Comparison of ENCODE assay signal across 8 cellular contexts in the genomic region with DNA sequence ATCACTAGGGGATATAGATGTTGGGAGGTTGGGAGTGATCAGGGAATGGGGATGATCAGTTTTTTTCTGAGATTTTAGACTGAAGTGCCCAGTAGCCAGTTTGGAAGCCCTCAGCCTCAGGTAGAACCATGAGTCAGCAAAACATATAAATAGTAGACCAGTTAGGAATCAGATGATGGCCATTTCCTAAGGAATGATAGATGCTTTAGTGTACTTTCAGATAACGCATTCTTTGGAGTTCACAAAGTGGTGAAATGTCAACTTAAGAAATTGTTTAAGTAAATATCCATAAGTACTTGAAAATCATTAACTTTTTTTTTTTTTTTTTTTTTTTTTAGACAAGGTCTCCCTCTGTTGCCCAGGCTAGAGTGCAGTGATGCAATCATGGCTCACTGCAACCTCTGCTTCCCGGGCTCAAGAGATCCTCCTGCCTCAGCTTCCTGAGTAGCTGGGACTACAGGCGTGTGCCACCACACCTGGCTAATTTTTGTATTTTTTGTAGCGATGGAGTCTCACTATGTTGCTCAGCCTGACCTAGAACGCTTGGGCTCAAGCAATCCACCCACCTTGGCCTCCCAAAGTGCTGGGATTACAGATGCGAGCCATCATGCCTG. TPM values are rescaled to one million over a fixed set of nuclear protein-coding genes. Genes with fewer than 3 reads are reported as not detected.
DNase-seq lines count a peak whose midpoint lies in the region; ATAC-seq, FAIRE-seq and TF ChIP-seq lines count a peak whose summit lies in the region.
"Not testable (repeated sequence)": the region's sequence is repeated elsewhere in the genome, so short reads cannot be mapped to it uniquely, and the experiment has no call there.
"Had no signal": no experiment of that assay in that cellular context is flagged by ENCODE, and none has a peak within 500 bp of the region (broad histone marks: within the 10 kb centered on the region; RNA-seq: fewer than 3 reads in every experiment).

No MANE protein-coding gene starts in this region.

- not testable (repeated sequence) for H3K18ac ChIP-seq in H1 (ENCODE audit: extremely low read depth, low read length)

- not testable (repeated sequence) for H2AK5ac ChIP-seq in H1 (ENCODE audit: low read depth, low read length)

- in situ Hi-C loops in HepG2 (cut with HindIII; ENCODE audit: extremely low pct_ligation_motif_present, low pct_unique_long_range_greater_than_20kb) = not testable (repeated sequence)

- not testable (repeated sequence) for H3K9me2 ChIP-seq in HCT116 (ENCODE audit: insufficient read depth)

- not testable (repeated sequence) for TF ChIP-seq EP300 in A549 (IDR thresholded peaks at IDR 0.05); H1 (IDR thresholded peaks at IDR 0.05; ENCODE audit: borderline replicate concordance in 1 of 2, low read depth in 2 of 2, low read length in 2 of 2)
- TF ChIP-seq EP300 in HepG2 (IDR thresholded peaks at IDR 0.05; ENCODE audit: low read depth in 2 of 2, low read length in 2 of 2) (peak in 1 of 2 experiments; percentile 66; a peak in 2 of 4 replicates), HepG2 (CRISPR knock-in tag; IDR thresholded peaks at IDR 0.05; ENCODE audit: borderline replicate concordance) (peak; percentile 63; the same call in 1 of the 2 replicates)

- H4K5ac ChIP-seq in H1 (ENCODE audit: insufficient read length, low read depth, low read length) = not testable (repeated sequence)

- POLR2A ChIA-PET in A549 (lab: Yijun Ruan, JAX); HCT116 (lab: Charles Lee); H1 (lab: Charles Lee; ENCODE audit: partially characterized antibody): not testable (repeated sequence)
- POLR2A ChIA-PET in HepG2 (lab: Yijun Ruan, JAX) = interaction anchor here (0.7 to 1.5 kb wide), 2 partner anchors 244 to 391 kb away, joined by 3 read pairs; a partner anchor contains a TSS

- H4K8ac ChIP-seq in H1 (ENCODE audit: extremely low read depth, insufficient read depth, low read length) = not testable (repeated sequence)

- H3K27me3 ChIP-seq in HCT116 (ENCODE audit: insufficient read depth, low read length); H1 (replicated peaks in 1 of 4; ENCODE audit: control insufficient read depth in 3 of 4, extremely low read depth in 1 of 4, insufficient read depth in 3 of 4, low read length in 3 of 4); HepG2 (ENCODE audit: control insufficient read depth in 1 of 2, insufficient read depth in 2 of 2, low read length in 2 of 2): not testable (repeated sequence)

- H3K9ac ChIP-seq in HCT116 (ENCODE audit: low read length); H1 (replicated peaks in 1 of 4; ENCODE audit: extremely low read depth in 1 of 4, low read depth in 3 of 4, low read length in 3 of 4); HepG2 (ENCODE audit: insufficient read depth, low read depth, low read length): not testable (repeated sequence)

- WGBS in A549 (ENCODE audit: missing lambda C conversion rate) = 61% methylated on average over 6 of the region's 6 CpGs
- 86% methylated on average over 6 of the region's 6 CpGs; no CpG with 5 or more reads in 1 of the 2 experiments for WGBS in H1 (ENCODE audit: extremely low coverage in 1 of 2, insufficient coverage in 1 of 2, insufficient read length in 1 of 2, insufficient replicate concordance in 2 of 2, low coverage in 1 of 2, low lambda C conversion rate in 2 of 2, missing lambda C conversion rate in 1 of 2), 2 experiments
- 34% methylated on average over 6 of the region's 6 CpGs for WGBS in HepG2 (ENCODE audit: low lambda C conversion rate)

- not testable (repeated sequence) for FAIRE-seq in A549 (lab: Jason Lieb, UNC); H1 (lab: Jason Lieb, UNC); HepG2 (lab: Jason Lieb, UNC)

- CTCF ChIA-PET in A549 (lab: Yijun Ruan, JAX); HCT116 (lab: Charles Lee); HepG2 (lab: Yijun Ruan, JAX; ENCODE audit: low intra/inter-chr PET ratio, low total read pairs): not testable (repeated sequence)
- CTCF ChIA-PET in H1 (lab: Charles Lee; ENCODE audit: partially characterized antibody) = interaction anchor here (0.6 kb wide), 1 partner anchor 198 kb away, joined by 3 read pairs; no protein-coding TSS in a partner anchor

- not testable (repeated sequence) for H3K14ac ChIP-seq in H1 (ENCODE audit: insufficient read length)

- not testable (repeated sequence) for H4K20me1 ChIP-seq in HCT116 (ENCODE audit: insufficient read depth); H1 (replicated peaks in 1 of 2; ENCODE audit: control insufficient read depth in 1 of 2, insufficient read depth in 2 of 2, low read length in 2 of 2); HepG2 (ENCODE audit: insufficient read depth, low read length)

- H4K91ac ChIP-seq in H1 (replicated peaks; ENCODE audit: insufficient read length, low read length) = not testable (repeated sequence)

- not testable (repeated sequence) for H3K4ac ChIP-seq in H1 (replicated peaks; ENCODE audit: insufficient read length, low read depth, low read length)

- H3K9me3 ChIP-seq in A549; HCT116 (ENCODE audit: control insufficient read depth in 1 of 2, insufficient read depth in 1 of 2, low read depth in 1 of 2, low read length in 2 of 2); H1 (ENCODE audit: insufficient read depth in 2 of 2, low read depth in 1 of 2, low read length in 1 of 2); HepG2 (ENCODE audit: low read length): not testable (repeated sequence)

- ATAC-seq in A549 (peak in 1 of 2 experiments; percentile 73; a peak in 3 of 6 replicates), HepG2 (peak; percentile 88)
- ATAC-seq in HCT116 = not testable (repeated sequence)

- intact Hi-C loops in HCT116 (cut with micrococcal nuclease); HepG2 (cut with micrococcal nuclease; ENCODE audit: unreplicated experiment): not testable (repeated sequence)

- TF ChIP-seq CTCF in A549 (IDR thresholded peaks at IDR 0.05); HCT116 (IDR thresholded peaks at IDR 0.05 in 2 of 3, conservative IDR thresholded peaks at IDR 0.05 in 1 of 3; ENCODE audit: borderline replicate concordance in 1 of 3, insufficient read depth in 1 of 3, low read depth in 2 of 3, low read length in 2 of 3); H1 (IDR thresholded peaks at IDR 0.05; ENCODE audit: control extremely low read depth in 1 of 3, insufficient read depth in 1 of 3, low read depth in 1 of 3, low read length in 3 of 3); HepG2 (CRISPR knock-in tag; IDR thresholded peaks at IDR 0.05): not testable (repeated sequence)

- H2BK12ac ChIP-seq in H1 (ENCODE audit: low read depth, low read length) = not testable (repeated sequence)

- not testable (repeated sequence) for H2BK5ac ChIP-seq in H1 (ENCODE audit: low read depth, low read length)

- H3K23ac ChIP-seq in H1 (ENCODE audit: insufficient read length) = not testable (repeated sequence)

- TF ChIP-seq RAD21 in A549 (conservative IDR thresholded peaks at IDR 0.05 in 1 of 2, IDR thresholded peaks at IDR 0.05 in 1 of 2); HCT116 (IDR thresholded peaks at IDR 0.05; ENCODE audit: low read depth); H1 (IDR thresholded peaks at IDR 0.05 in 1 of 2, conservative IDR thresholded peaks at IDR 0.05 in 1 of 2; ENCODE audit: low read depth in 2 of 2, low read length in 2 of 2); HepG2 (CRISPR knock-in tag; IDR thresholded peaks at IDR 0.05): not testable (repeated sequence)

- not testable (repeated sequence) for H3K36me3 ChIP-seq in HCT116 (ENCODE audit: control insufficient read depth in 1 of 2, insufficient read depth in 2 of 2, low read length in 2 of 2); H1 (ENCODE audit: control insufficient read depth in 2 of 4, insufficient read depth in 4 of 4, low read length in 3 of 4); HepG2 (replicated peaks in 1 of 2; ENCODE audit: control insufficient read depth in 1 of 2, insufficient read depth in 2 of 2, low read length in 2 of 2)

- H3K79me2 ChIP-seq in HCT116 (ENCODE audit: insufficient read depth, low read length); H1 (ENCODE audit: control insufficient read depth in 1 of 2, insufficient read depth in 2 of 2, low read length in 2 of 2); HepG2 (ENCODE audit: insufficient read depth, low read length): not testable (repeated sequence)

- DNase-seq in A549 (ENCODE audit: low read depth in 1 of 2, low spot score in 1 of 2) (peak; percentile 4 to 52), DMS53 (lab: John Stamatoyannopoulos, UW) (peak; percentile 36), HuH-7.5 (ENCODE audit: low spot score) (peak; percentile 58), HepG2 (ENCODE audit: low spot score) (peak; percentile 84)
- DNase-seq in HCT116 (ENCODE audit: low read depth, low spot score); H1 (ENCODE audit: low read depth in 1 of 2, low spot score in 2 of 2): not testable (repeated sequence)

- not testable (repeated sequence) for H2BK20ac ChIP-seq in H1 (ENCODE audit: low read length)

- H3K27ac ChIP-seq in A549 = peak overlapping the region in 1 of 2 experiments; percentile 59; a peak in 2 of 6 replicates
- not testable (repeated sequence) for H3K27ac ChIP-seq in HCT116 (ENCODE audit: low read depth, low read length); H1 (ENCODE audit: low read depth, low read length); HepG2 (ENCODE audit: extremely low read length, insufficient read depth, low read length)

- TF ChIP-seq POLR2A in A549 (IDR thresholded peaks at IDR 0.05; ENCODE audit: low read length); HCT116 (IDR thresholded peaks at IDR 0.05; ENCODE audit: borderline replicate concordance, extremely low read depth, insufficient read depth, insufficient read length); H1 (IDR thresholded peaks at IDR 0.05; ENCODE audit: control extremely low read depth in 1 of 2, low read depth in 2 of 2, low read length in 2 of 2); HepG2 (IDR thresholded peaks at IDR 0.05; ENCODE audit: insufficient read depth in 1 of 2, low read depth in 2 of 2, low read length in 2 of 2): not testable (repeated sequence)

- not testable (repeated sequence) for BruUV-seq in HCT116 (replicated peaks; lab: Mats Ljungman, UMichigan); HepG2 (replicated peaks; lab: Mats Ljungman, UMichigan)

- RAD21 ChIA-PET in HCT116 (lab: Charles Lee; ENCODE audit: low non-redundant PET in 1 of 2, low total read pairs in 2 of 2, uncharacterized antibody in 2 of 2, unreplicated experiment in 2 of 2) = not testable (repeated sequence)

- H3K4me3 ChIP-seq in A549; HCT116 (replicated peaks in 1 of 2; ENCODE audit: low read depth in 1 of 2, low read length in 2 of 2); H1 (ENCODE audit: extremely low read depth in 1 of 4, insufficient read depth in 2 of 4, low read depth in 3 of 4, low read length in 4 of 4); HepG2 (replicated peaks in 1 of 3; ENCODE audit: insufficient read depth in 1 of 3, low read depth in 2 of 3, low read length in 3 of 3): not testable (repeated sequence)

- not testable (repeated sequence) for H3K56ac ChIP-seq in H1 (replicated peaks; ENCODE audit: insufficient read length, low read depth, low read length)

- H2BK15ac ChIP-seq in H1 (ENCODE audit: low read length) = not testable (repeated sequence)

- peak overlapping the region; percentile 45 for H2AFZ ChIP-seq in HCT116 (ENCODE audit: low read depth, low read length, poor library complexity, severe bottlenecking)
- not testable (repeated sequence) for H2AFZ ChIP-seq in H1 (ENCODE audit: low read length); HepG2 (ENCODE audit: low read length)

- H3K23me2 ChIP-seq in H1 (ENCODE audit: low read depth, low read length) = not testable (repeated sequence)

- H3K4me1 ChIP-seq in A549; HCT116 (ENCODE audit: control insufficient read depth in 1 of 2, insufficient read depth in 2 of 2, low read length in 2 of 2); H1 (replicated peaks in 1 of 4; ENCODE audit: control insufficient read depth in 3 of 4, insufficient read depth in 4 of 4, low read length in 3 of 4); HepG2 (ENCODE audit: insufficient read depth, low read length): not testable (repeated sequence)

- peak overlapping the region; percentile 10; the same call in 1 of the 3 replicates for H3K4me2 ChIP-seq in A549
- H3K4me2 ChIP-seq in HCT116 (ENCODE audit: low read length); H1 (ENCODE audit: insufficient read depth in 1 of 2, low read depth in 2 of 2, low read length in 2 of 2); HepG2 (ENCODE audit: low read depth, low read length): not testable (repeated sequence)

- not testable (repeated sequence) for H2BK120ac ChIP-seq in H1 (replicated peaks; ENCODE audit: low read depth, low read length)

- H3K79me1 ChIP-seq in H1 (ENCODE audit: low read depth, low read length) = not testable (repeated sequence)

RNA-seq across cellular contexts. Expression of a gene that starts 40.3 kb away (rescaled TPM):
- polyA plus RNA-seq in A549 (2011; rRNA removed) (6.1 and 6.7 TPM in 2 replicates), A549 (2017; fragmentation: RNase III; extraction: RNeasy Plus Mini Kit Qiagen cat#74134 plus additional on column Dnase treatment) (7.8 to 9.3 TPM (median 9.1 TPM) in 3 replicates), H1 (2011; rRNA removed) (7.5 and 9.9 TPM in 2 replicates), HepG2 (2011; rRNA removed) (not detected in 2 replicates)
- polyA plus RNA-seq in A549 (2012; cell fraction: cytosol; rRNA removed) = 3.2 and 4.4 TPM in 2 replicates
- 1.5 and 3.7 TPM in 2 replicates for polyA plus RNA-seq in A549 (2012; cell fraction: nucleus; rRNA removed)
- polyA minus RNA-seq in A549 (2011; rRNA and poly(A)+ RNA removed) = 5.4 and 5.7 TPM in 2 replicates
- total RNA-seq in HCT116 (2021; ENCODE audit: unreplicated experiment) (0.10 TPM), HepG2 (2016; rRNA removed; fragmentation: Illumina TruSeq; extraction: Trizol) (0.04 TPM in 1 of 2 replicates, not detected in the other)
- 0.03 and 0.06 TPM in 2 replicates for polyA plus RNA-seq in HCT116 (2012)
- total RNA-seq in H1 (2021; fragmentation: NEBNext Ultra II Directional; extraction: Animal tissue kit (Norgen Biotek cat#: 25700)) = 20.8 and 21.3 TPM in 2 replicates
- polyA plus RNA-seq in H1 (2011; cell fraction: cytosol; rRNA removed) = 10.2 TPM
- polyA plus RNA-seq in H1 (2011; cell fraction: nucleus; rRNA removed) = 11.8 TPM
- 20.2 to 27.4 TPM (median 24.6 TPM) in 4 replicates for polyA plus RNA-seq in H1 (2012, experiment 1 of 2)
- 5.6 TPM for polyA plus RNA-seq in H1 (2012, experiment 2 of 2)
- polyA plus RNA-seq in H1 (2013, experiment 1 of 2) = 15.5 TPM
- 18.0 TPM for polyA plus RNA-seq in H1 (2013, experiment 2 of 2)
- polyA minus RNA-seq in H1 (2011; rRNA and poly(A)+ RNA removed) = 19.8 and 24.6 TPM in 2 replicates
- 11.3 TPM for polyA minus RNA-seq in H1 (2011; cell fraction: cytosol; rRNA and poly(A)+ RNA removed)
- 32.2 TPM for polyA minus RNA-seq in H1 (2011; cell fraction: nucleus; rRNA and poly(A)+ RNA removed)
- total RNA-seq in HepG2 (2016; cell fraction: cytosol; rRNA removed; fragmentation: Illumina TruSeq; extraction: Trizol; ENCODE audit: low read depth) = not detected in 2 replicates
- not detected in 2 replicates for total RNA-seq in HepG2 (2016; cell fraction: insoluble cytoplasmic fraction; rRNA removed; fragmentation: Illumina TruSeq; extraction: Trizol)
- total RNA-seq in HepG2 (2016; cell fraction: membrane; rRNA removed; fragmentation: Illumina TruSeq; extraction: Trizol) = 0.03 TPM in 1 of 2 replicates, not detected in the other
- not detected in 2 replicates for total RNA-seq in HepG2 (2016; cell fraction: nucleus; rRNA removed; fragmentation: Illumina TruSeq; extraction: Trizol)
- polyA plus RNA-seq in HepG2 (2011; cell fraction: cytosol; rRNA removed) = 0.01 and 0.03 TPM in 2 replicates
- 0.02 and 0.06 TPM in 2 replicates for polyA plus RNA-seq in HepG2 (2011; cell fraction: nucleus; rRNA removed)
- not detected in 2 replicates for polyA plus RNA-seq in HepG2 (2012)
- not detected in 2 replicates for polyA plus RNA-seq in HepG2 (2016; cell fraction: cytosol; fragmentation: Illumina TruSeq; extraction: Trizol; ENCODE audit: low read depth)
- polyA plus RNA-seq in HepG2 (2016; cell fraction: insoluble cytoplasmic fraction; fragmentation: Illumina TruSeq; extraction: Trizol; ENCODE audit: low read depth) = not detected in 2 replicates
- polyA plus RNA-seq in HepG2 (2016; cell fraction: membrane; fragmentation: Illumina TruSeq; extraction: Trizol; ENCODE audit: low read depth) = not detected in 2 replicates
- polyA plus RNA-seq in HepG2 (2016; cell fraction: nucleus; fragmentation: Illumina TruSeq; extraction: Trizol; ENCODE audit: insufficient read depth, low read depth) = 0.07 TPM in 1 of 2 replicates, not detected in the other
- 0.12 TPM in 1 of 2 replicates, not detected in the other for polyA minus RNA-seq in HepG2 (2011; rRNA and poly(A)+ RNA removed; ENCODE audit: low replicate concordance)
- not detected in 2 replicates for polyA minus RNA-seq in HepG2 (2011; cell fraction: cytosol; rRNA and poly(A)+ RNA removed)
- polyA minus RNA-seq in HepG2 (2011; cell fraction: nucleus; rRNA and poly(A)+ RNA removed) = 0.12 TPM in 1 of 2 replicates, not detected in the other
- polyA plus RNA-seq: CD14-positive monocyte; CD8-positive, alpha-beta memory T cell had no signal

Comparison
In these comparisons a context has a peak if more than half of its experiments do, and no peak if none do; other contexts are left out.
1. RNA of a gene that starts 40.3 kb away (total RNA-seq): 20.8 to 21.3 TPM in H1; 0.10 TPM in HCT116 (single experiment) and 0.03 to 0.04 TPM in HepG2; every median in the first group is over 10 times any median in the second.